Comparison of ENCODE assay signal across 10 cellular contexts in genomic region chr19:6233827-6234511, GRCh38. TPM values are rescaled to one million over a fixed set of nuclear protein-coding genes. Genes with fewer than 3 reads are reported as not detected.
DNase-seq lines count a peak whose midpoint lies in the region; ATAC-seq, FAIRE-seq and TF ChIP-seq lines count a peak whose summit lies in the region.
"Had no signal": no experiment of that assay in that cellular context is flagged by ENCODE, and none has a peak within 500 bp of the region (broad histone marks: within the 10 kb centered on the region; RNA-seq: fewer than 3 reads in every experiment).

No MANE protein-coding gene starts in this region.

- H3K4me1 ChIP-seq in liver (ENCODE audit: control insufficient read depth in 4 of 4, insufficient read depth in 4 of 4, low read length in 3 of 4): peaks cover 29 to 68% (median 43%) of the 10 kb centered on the region in 4 donors
- H3K4me1 ChIP-seq in HepG2 (ENCODE audit: insufficient read depth, low read length): peaks cover 28% of the 10 kb centered on the region

- no peak for TF ChIP-seq CTCF in liver (IDR thresholded peaks at IDR 0.05; ENCODE audit: low read depth, low read length, missing input control)
- no peak for TF ChIP-seq CTCF in HepG2 (CRISPR knock-in tag; IDR thresholded peaks at IDR 0.05)
- TF ChIP-seq CTCF in mesothelial cell of epicardium (IDR thresholded peaks at IDR 0.05; ENCODE audit: unreplicated experiment): no peak

- 48% methylated on average over 21 of the region's 21 CpGs for WGBS in liver
- WGBS in HepG2 (ENCODE audit: low lambda C conversion rate): 96% methylated on average over 21 of the region's 21 CpGs

- H3K4me3 ChIP-seq in liver (ENCODE audit: low read depth in 1 of 3, low read length in 3 of 3) (no peak overlapping the region), HepG2 (replicated peaks in 1 of 3; ENCODE audit: insufficient read depth in 1 of 3, low read depth in 2 of 3, low read length in 3 of 3) (no peak overlapping the region)

- H3K4me3 Mint-ChIP-seq in mesothelial cell of epicardium: no peak overlapping the region

- peaks cover 10% of the 10 kb centered on the region for H3K36me3 Mint-ChIP-seq in mesothelial cell of epicardium

- TF ChIP-seq POLR2A in HepG2 (IDR thresholded peaks at IDR 0.05; ENCODE audit: insufficient read depth in 1 of 2, low read depth in 2 of 2, low read length in 2 of 2): no peak

- peak overlapping the region; percentile 50 for H3K27ac Mint-ChIP-seq in mesothelial cell of epicardium

- peak overlapping the region; percentile 16 to 66 for H3K27ac ChIP-seq in liver (ENCODE audit: low read depth in 1 of 2, low read length in 2 of 2)
- H3K27ac ChIP-seq in HepG2 (ENCODE audit: extremely low read length, insufficient read depth, low read length): no peak overlapping the region
- H3K27ac ChIP-seq in cingulate gyrus (ENCODE audit: low read depth, low read length): peak overlapping the region; percentile 47

- peaks cover 5% of the 10 kb centered on the region; the same call in 1 of the 2 replicates for H4K20me1 ChIP-seq in HepG2 (ENCODE audit: insufficient read depth, low read length)

- intact Hi-C loops in HepG2 (cut with micrococcal nuclease; ENCODE audit: unreplicated experiment): no loop called here

- H3K4me1 Mint-ChIP-seq in mesothelial cell of epicardium: peaks cover 38% of the 10 kb centered on the region

- H3K9me3 Mint-ChIP-seq in mesothelial cell of epicardium: no peaks in the 10 kb centered on the region

- DNase-seq in HepG2 (ENCODE audit: low spot score): no peak
- DNase-seq in mesothelial cell of epicardium (ENCODE audit: low spot score in 2 of 2, unreplicated experiment in 2 of 2): peak in 1 of 2 experiments; percentile 20
- no peak for DNase-seq in NCI-H2029 (lab: John Stamatoyannopoulos, UW)
- DNase-seq in NCI-H128 (lab: John Stamatoyannopoulos, UW; ENCODE audit: unreplicated experiment): no peak
- no peak for DNase-seq in central memory CD4-positive, alpha-beta T cell
- DNase-seq: NCI-H2081 treated with DMSO at 0.1 percent for 48 hours had no signal

- no peak for TF ChIP-seq EP300 in HepG2 (IDR thresholded peaks at IDR 0.05; ENCODE audit: low read depth in 2 of 2, low read length in 2 of 2)
- TF ChIP-seq EP300 in HepG2 (CRISPR knock-in tag; IDR thresholded peaks at IDR 0.05; ENCODE audit: borderline replicate concordance): no peak

- TF ChIP-seq RAD21 in liver (IDR thresholded peaks at IDR 0.05) (peak in 1 of 2 donors; percentile 34), HepG2 (CRISPR knock-in tag; IDR thresholded peaks at IDR 0.05) (no peak)

- ATAC-seq in HepG2: no peak
- ATAC-seq in GM21515 (IDR thresholded peaks at IDR 0.05; ENCODE audit: unreplicated experiment): no peak

- POLR2A ChIA-PET in HepG2 (lab: Yijun Ruan, JAX): no interaction called here

- no peak overlapping the region for H3K4me2 ChIP-seq in HepG2 (ENCODE audit: low read depth, low read length)

- H3K27me3 ChIP-seq in liver (ENCODE audit: control insufficient read depth in 4 of 4, insufficient read depth in 4 of 4, low read length in 3 of 4): no peaks in the 10 kb centered on the region
- H3K27me3 ChIP-seq in HepG2 (ENCODE audit: control insufficient read depth in 1 of 2, insufficient read depth in 2 of 2, low read length in 2 of 2): no peaks in the 10 kb centered on the region

- no peaks in the 10 kb centered on the region for H3K9me3 ChIP-seq in liver (ENCODE audit: control insufficient read depth in 4 of 4, low read length in 3 of 4)
- H3K9me3 ChIP-seq in HepG2 (ENCODE audit: low read length): no peaks in the 10 kb centered on the region

- CTCF ChIA-PET in HepG2 (lab: Yijun Ruan, JAX; ENCODE audit: low intra/inter-chr PET ratio, low total read pairs): no interaction called here

- no peaks in the 10 kb centered on the region for H3K27me3 Mint-ChIP-seq in mesothelial cell of epicardium (ENCODE audit: low read depth)

- H3K36me3 ChIP-seq in liver (ENCODE audit: control insufficient read depth in 4 of 4, insufficient read depth in 3 of 4, low read depth in 1 of 4, low read length in 3 of 4) (peaks cover 0 to 9% (median 3%) of the 10 kb centered on the region in 4 donors), HepG2 (replicated peaks in 1 of 2; ENCODE audit: control insufficient read depth in 1 of 2, insufficient read depth in 2 of 2, low read length in 2 of 2) (peaks cover 8 to 11% of the 10 kb centered on the region in 2 experiments; a peak in 3 of 5 replicates)

- no peak overlapping the region for H2AFZ ChIP-seq in HepG2 (ENCODE audit: low read length)

- no peak for FAIRE-seq in HepG2 (lab: Jason Lieb, UNC)
- FAIRE-seq: TTC549 had no signal

- in situ Hi-C loops in HepG2 (cut with HindIII; ENCODE audit: extremely low pct_ligation_motif_present, low pct_unique_long_range_greater_than_20kb): no loop called here

- BruUV-seq in HepG2 (replicated peaks; lab: Mats Ljungman, UMichigan): no TSS peak

- H3K9ac ChIP-seq in liver (ENCODE audit: low read depth in 1 of 2, low read length in 2 of 2) (no peak overlapping the region), HepG2 (ENCODE audit: insufficient read depth, low read depth, low read length) (no peak overlapping the region)

- peaks cover 20% of the 10 kb centered on the region for H3K79me2 ChIP-seq in HepG2 (ENCODE audit: insufficient read depth, low read length)

TF ChIP-seq in liver, 16 proteins besides CTCF, POLR2A, EP300 and RAD21 (continues in another document):
- TF ChIP-seq YY1 (IDR thresholded peaks at IDR 0.05): no peak
- peak; percentile 21 to 63 for TF ChIP-seq RXRA (IDR thresholded peaks at IDR 0.05)
- no peak for TF ChIP-seq TAF1 (conservative IDR thresholded peaks at IDR 0.05)
- no peak for TF ChIP-seq NR2F2 (IDR thresholded peaks at IDR 0.05)
- TF ChIP-seq SP1 (IDR thresholded peaks at IDR 0.05): no peak
- TF ChIP-seq GABPA (IDR thresholded peaks at IDR 0.05 in 1 of 2, conservative IDR thresholded peaks at IDR 0.05 in 1 of 2): no peak
- TF ChIP-seq HNF4G (IDR thresholded peaks at IDR 0.05): no peak
- TF ChIP-seq JUND (IDR thresholded peaks at IDR 0.05): no peak
- peak in 1 of 2 donors; percentile 51 for TF ChIP-seq HNF4A (conservative IDR thresholded peaks at IDR 0.05)
- TF ChIP-seq EGR1 (IDR thresholded peaks at IDR 0.05; ENCODE audit: low read depth in 2 of 2): peak in 1 of 2 donors; percentile 33
- TF ChIP-seq ATF3 (IDR thresholded peaks at IDR 0.05): no peak

TF ChIP-seq in HepG2, 621 proteins besides CTCF, POLR2A, EP300 and RAD21 (continues in another document):
- TF ChIP-seq ZKSCAN5 (CRISPR knock-in tag; IDR thresholded peaks at IDR 0.05) (no peak), SMARCE1 (IDR thresholded peaks at IDR 0.05; ENCODE audit: borderline replicate concordance) (no peak), SALL1 (CRISPR knock-in tag; IDR thresholded peaks at IDR 0.05) (no peak), TBX2 (CRISPR knock-in tag; IDR thresholded peaks at IDR 0.05; ENCODE audit: borderline replicate concordance) (no peak), ARNT2 (CRISPR knock-in tag; IDR thresholded peaks at IDR 0.05; ENCODE audit: low read depth) (no peak), ATF5 (CRISPR knock-in tag; IDR thresholded peaks at IDR 0.05; ENCODE audit: low read depth) (no peak), CHCHD3 (CRISPR knock-in tag; IDR thresholded peaks at IDR 0.05) (no peak)

RNA-seq across cellular contexts. Expression of gene MLLT1, which starts 45.8 kb away (rescaled TPM):
- total RNA-seq in liver (1 to 10 TPM; 2.1 to 6.9 TPM), HepG2 (2016; rRNA removed; fragmentation: Illumina TruSeq; extraction: Trizol) (11.6 and 12.2 TPM in 2 replicates), mesothelial cell of epicardium (90.5 to 99.8 TPM (median 93.1 TPM) in 3 replicates)
- polyA plus RNA-seq in liver (10 to 100 TPM in 1 of 2 donors, 1 to 10 TPM in 1; 7.7 to 15.6 TPM), HepG2 (2011; rRNA removed) (11.7 and 12.7 TPM in 2 replicates)
- 8.6 and 9.6 TPM in 2 replicates for total RNA-seq in HepG2 (2016; cell fraction: cytosol; rRNA removed; fragmentation: Illumina TruSeq; extraction: Trizol; ENCODE audit: low read depth)
- 9.5 and 12.5 TPM in 2 replicates for total RNA-seq in HepG2 (2016; cell fraction: insoluble cytoplasmic fraction; rRNA removed; fragmentation: Illumina TruSeq; extraction: Trizol)
- 12.7 and 15.3 TPM in 2 replicates for total RNA-seq in HepG2 (2016; cell fraction: membrane; rRNA removed; fragmentation: Illumina TruSeq; extraction: Trizol)
- total RNA-seq in HepG2 (2016; cell fraction: nucleus; rRNA removed; fragmentation: Illumina TruSeq; extraction: Trizol): 8.8 and 10.0 TPM in 2 replicates
- 7.4 and 11.8 TPM in 2 replicates for polyA plus RNA-seq in HepG2 (2011; cell fraction: cytosol; rRNA removed)
- 27.2 and 40.6 TPM in 2 replicates for polyA plus RNA-seq in HepG2 (2011; cell fraction: nucleus; rRNA removed)
- polyA plus RNA-seq in HepG2 (2012): 11.3 and 13.5 TPM in 2 replicates
- polyA plus RNA-seq in HepG2 (2016; cell fraction: cytosol; fragmentation: Illumina TruSeq; extraction: Trizol; ENCODE audit: low read depth): 4.7 and 6.0 TPM in 2 replicates
- 21.6 and 27.3 TPM in 2 replicates for polyA plus RNA-seq in HepG2 (2016; cell fraction: insoluble cytoplasmic fraction; fragmentation: Illumina TruSeq; extraction: Trizol; ENCODE audit: low read depth)
- 15.1 and 15.5 TPM in 2 replicates for polyA plus RNA-seq in HepG2 (2016; cell fraction: membrane; fragmentation: Illumina TruSeq; extraction: Trizol; ENCODE audit: low read depth)
- polyA plus RNA-seq in HepG2 (2016; cell fraction: nucleus; fragmentation: Illumina TruSeq; extraction: Trizol; ENCODE audit: insufficient read depth, low read depth): 29.9 and 38.7 TPM in 2 replicates
- polyA minus RNA-seq in HepG2 (2011; rRNA and poly(A)+ RNA removed; ENCODE audit: low replicate concordance): 22.8 and 26.1 TPM in 2 replicates
- polyA minus RNA-seq in HepG2 (2011; cell fraction: cytosol; rRNA and poly(A)+ RNA removed): 20.7 and 22.7 TPM in 2 replicates
- 5.4 and 5.6 TPM in 2 replicates for polyA minus RNA-seq in HepG2 (2011; cell fraction: nucleus; rRNA and poly(A)+ RNA removed)
